Comparison of ENCODE assay signal across 10 cellular contexts in genomic region chr18:902179-902718, GRCh38. TPM values are rescaled to one million over a fixed set of nuclear protein-coding genes. Genes with fewer than 3 reads are reported as not detected.
DNase-seq lines count a peak whose midpoint lies in the region; ATAC-seq, FAIRE-seq and TF ChIP-seq lines count a peak whose summit lies in the region.
"Had no signal": no experiment of that assay in that cellular context is flagged by ENCODE, and none has a peak within 500 bp of the region (broad histone marks: within the 10 kb centered on the region; RNA-seq: fewer than 3 reads in every experiment).

No MANE protein-coding gene starts in this region.

- DNase-seq in Ammon's horn (ENCODE audit: low spot score) (peak; percentile 13), HFF-Myc (ENCODE audit: extremely low read depth, low read depth) (no peak), OCI-M1 (lab: John Stamatoyannopoulos, UW) (peak; percentile 61), fibroblast of villous mesenchyme (ENCODE audit: low read depth) (peak; percentile 25), GM19239 (ENCODE audit: insufficient read length, low spot score) (no peak), omental fat pad (ENCODE audit: low spot score) (no peak)
- no peak for DNase-seq in stimulated activated CD4-positive, alpha-beta T cell treated with anti-CD3 and anti-CD28 coated beads, Interleukin-12 subunit alpha, Interleukin-12 subunit beta, amount 100 ng/mL, for 4 hours
- DNase-seq: activated gamma-delta T cell treated with Interleukin-2 at 50 U/mL for 16 hours, NCI-H526 had no signal

- H3K4me3 ChIP-seq in HFF-Myc (replicated peaks; ENCODE audit: low read depth, low read length) = no peak overlapping the region
- H3K4me3 ChIP-seq in fibroblast of villous mesenchyme (ENCODE audit: low read depth, low read length) = no peak overlapping the region

- FAIRE-seq in GM19239 (lab: Jason Lieb, UNC) = no peak

- ATAC-seq in omental fat pad (ENCODE audit: low FRiP score) (no peak), HG03520 (IDR thresholded peaks at IDR 0.05; ENCODE audit: unreplicated experiment) (no peak)

- TF ChIP-seq CTCF in HFF-Myc (IDR thresholded peaks at IDR 0.05; ENCODE audit: low read depth, low read length, missing control alignments) (peak; percentile 16), fibroblast of villous mesenchyme (IDR thresholded peaks at IDR 0.05; ENCODE audit: insufficient read depth, low read depth, low read length) (peak; percentile 40), omental fat pad (IDR thresholded peaks at IDR 0.05) (no peak)

RNA-seq across cellular contexts. Expression of gene ADCYAP1, which starts 2.4 kb away (rescaled TPM):
- total RNA-seq in fibroblast of villous mesenchyme (not detected in 2 replicates), omental fat pad (1 to 10 TPM in 1 of 4 donors, under 1 TPM in 3; 0.32 to 4.6 (median 0.83) TPM)

Comparison
In these comparisons a context has a peak if more than half of its experiments do, and no peak if none do; other contexts are left out.
1. DNase-seq: peak in Ammon's horn (single experiment), OCI-M1 (single experiment) and fibroblast of villous mesenchyme (single experiment); none in HFF-Myc (single experiment), GM19239 (single experiment), omental fat pad (single experiment) and stimulated activated CD4-positive, alpha-beta T cell treated with anti-CD3 and anti-CD28 coated beads, Interleukin-12 subunit alpha, Interleukin-12 subunit beta, amount 100 ng/mL, for 4 hours (single experiment).
2. CTCF ChIP-seq: peak in HFF-Myc (single experiment) and fibroblast of villous mesenchyme (single experiment); none in omental fat pad (0 of 3).